ENCODE assay signal across 1 cellular context in the genomic region with DNA sequence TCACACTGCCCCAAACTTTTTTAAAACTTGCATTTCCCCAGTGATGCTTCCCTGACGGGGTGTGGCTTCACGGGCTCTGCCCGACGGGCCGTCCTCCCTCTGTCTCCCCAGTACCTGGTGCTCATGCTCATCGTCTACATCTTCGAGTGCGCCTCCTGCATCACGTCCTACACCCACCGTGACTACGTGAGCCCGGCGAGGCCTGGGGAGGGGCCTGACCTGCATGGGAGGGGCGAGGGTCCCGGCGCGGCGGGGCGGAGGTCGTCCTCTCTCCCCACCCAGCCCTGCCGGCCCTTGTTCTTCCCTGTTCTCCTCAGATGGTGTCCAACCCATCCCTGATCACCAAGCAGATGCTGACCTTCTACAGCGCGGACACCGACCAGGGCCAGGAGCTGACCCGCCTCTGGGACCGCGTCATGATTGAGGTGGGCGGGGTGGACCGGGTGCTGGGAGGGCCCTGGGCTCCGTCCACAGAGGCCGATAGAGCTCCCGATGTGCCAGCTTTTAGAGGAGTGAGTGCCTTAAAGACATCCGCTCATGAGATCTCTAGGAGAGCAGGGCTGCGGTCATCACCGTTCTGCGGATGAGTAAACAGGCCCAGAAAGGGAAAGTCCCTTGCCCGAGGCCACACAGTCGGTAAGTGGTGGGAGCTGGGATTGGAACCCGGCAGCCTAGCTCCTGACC.
TF ChIP-seq lines count a peak whose summit lies in the region.

No MANE protein-coding gene starts in this region.

TF ChIP-seq in HEK293, 187 proteins besides CTCF, POLR2A, EP300 and RAD21 (continued from another document and continues in another):
- TF ChIP-seq, protein P1, sequence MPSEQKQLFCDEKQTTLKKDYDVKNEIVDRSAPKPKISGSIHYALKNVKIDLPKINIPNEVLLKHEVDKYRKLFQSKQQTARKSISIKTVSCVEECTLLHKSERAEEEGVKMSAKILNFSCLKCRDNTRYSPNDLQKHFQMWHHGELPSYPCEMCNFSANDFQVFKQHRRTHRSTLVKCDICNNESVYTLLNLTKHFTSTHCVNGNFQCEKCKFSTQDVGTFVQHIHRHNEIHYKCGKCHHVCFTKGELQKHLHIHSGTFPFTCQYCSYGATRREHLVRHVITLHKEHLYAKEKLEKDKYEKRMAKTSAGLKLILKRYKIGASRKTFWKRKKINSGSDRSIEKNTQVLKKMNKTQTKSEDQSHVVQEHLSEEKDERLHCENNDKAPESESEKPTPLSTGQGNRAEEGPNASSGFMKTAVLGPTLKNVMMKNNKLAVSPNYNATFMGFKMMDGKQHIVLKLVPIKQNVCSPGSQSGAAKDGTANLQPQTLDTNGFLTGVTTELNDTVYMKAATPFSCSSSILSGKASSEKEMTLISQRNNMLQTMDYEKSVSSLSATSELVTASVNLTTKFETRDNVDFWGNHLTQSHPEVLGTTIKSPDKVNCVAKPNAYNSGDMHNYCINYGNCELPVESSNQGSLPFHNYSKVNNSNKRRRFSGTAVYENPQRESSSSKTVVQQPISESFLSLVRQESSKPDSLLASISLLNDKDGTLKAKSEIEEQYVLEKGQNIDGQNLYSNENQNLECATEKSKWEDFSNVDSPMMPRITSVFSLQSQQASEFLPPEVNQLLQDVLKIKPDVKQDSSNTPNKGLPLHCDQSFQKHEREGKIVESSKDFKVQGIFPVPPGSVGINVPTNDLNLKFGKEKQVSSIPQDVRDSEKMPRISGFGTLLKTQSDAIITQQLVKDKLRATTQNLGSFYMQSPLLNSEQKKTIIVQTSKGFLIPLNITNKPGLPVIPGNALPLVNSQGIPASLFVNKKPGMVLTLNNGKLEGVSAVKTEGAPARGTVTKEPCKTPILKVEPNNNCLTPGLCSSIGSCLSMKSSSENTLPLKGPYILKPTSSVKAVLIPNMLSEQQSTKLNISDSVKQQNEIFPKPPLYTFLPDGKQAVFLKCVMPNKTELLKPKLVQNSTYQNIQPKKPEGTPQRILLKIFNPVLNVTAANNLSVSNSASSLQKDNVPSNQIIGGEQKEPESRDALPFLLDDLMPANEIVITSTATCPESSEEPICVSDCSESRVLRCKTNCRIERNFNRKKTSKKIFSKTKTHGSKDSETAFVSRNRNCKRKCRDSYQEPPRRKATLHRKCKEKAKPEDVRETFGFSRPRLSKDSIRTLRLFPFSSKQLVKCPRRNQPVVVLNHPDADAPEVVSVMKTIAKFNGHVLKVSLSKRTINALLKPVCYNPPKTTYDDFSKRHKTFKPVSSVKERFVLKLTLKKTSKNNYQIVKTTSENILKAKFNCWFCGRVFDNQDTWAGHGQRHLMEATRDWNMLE (tag by site-specific recombination; conservative IDR thresholded peaks at IDR 0.05; ENCODE audit: low read depth): no peak
- TF ChIP-seq, protein P2, sequence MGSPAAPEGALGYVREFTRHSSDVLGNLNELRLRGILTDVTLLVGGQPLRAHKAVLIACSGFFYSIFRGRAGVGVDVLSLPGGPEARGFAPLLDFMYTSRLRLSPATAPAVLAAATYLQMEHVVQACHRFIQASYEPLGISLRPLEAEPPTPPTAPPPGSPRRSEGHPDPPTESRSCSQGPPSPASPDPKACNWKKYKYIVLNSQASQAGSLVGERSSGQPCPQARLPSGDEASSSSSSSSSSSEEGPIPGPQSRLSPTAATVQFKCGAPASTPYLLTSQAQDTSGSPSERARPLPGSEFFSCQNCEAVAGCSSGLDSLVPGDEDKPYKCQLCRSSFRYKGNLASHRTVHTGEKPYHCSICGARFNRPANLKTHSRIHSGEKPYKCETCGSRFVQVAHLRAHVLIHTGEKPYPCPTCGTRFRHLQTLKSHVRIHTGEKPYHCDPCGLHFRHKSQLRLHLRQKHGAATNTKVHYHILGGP (tag by site-specific recombination; IDR thresholded peaks at IDR 0.05): no peak
- TF ChIP-seq ZNF561 (tag by site-specific recombination; IDR thresholded peaks at IDR 0.05; ENCODE audit: borderline replicate concordance): no peak
- no peak for TF ChIP-seq HOXA7 (CRISPR knock-in tag; IDR thresholded peaks at IDR 0.05; ENCODE audit: borderline replicate concordance)
- peak; percentile 17; the same call in 1 of the 2 replicates for TF ChIP-seq KLF1 (tag by site-specific recombination; IDR thresholded peaks at IDR 0.05)
- TF ChIP-seq GLIS2 (tag by site-specific recombination; IDR thresholded peaks at IDR 0.05): 0 out of 2 replicates have a peak, but pooled peaks have one; percentile 43
- no peak for TF ChIP-seq ZNF555 (tag by site-specific recombination; conservative IDR thresholded peaks at IDR 0.05)
- no peak for TF ChIP-seq FEZF1 (tag by site-specific recombination; IDR thresholded peaks at IDR 0.05)
- no peak for TF ChIP-seq ZNF311 (tag by site-specific recombination; IDR thresholded peaks at IDR 0.05; ENCODE audit: borderline replicate concordance)
- TF ChIP-seq ZNF670 (tag by site-specific recombination; IDR thresholded peaks at IDR 0.05; ENCODE audit: low read depth): no peak
- no peak for TF ChIP-seq ZNF211 (tag by site-specific recombination; IDR thresholded peaks at IDR 0.05; ENCODE audit: low read depth)
- TF ChIP-seq, protein P3, sequence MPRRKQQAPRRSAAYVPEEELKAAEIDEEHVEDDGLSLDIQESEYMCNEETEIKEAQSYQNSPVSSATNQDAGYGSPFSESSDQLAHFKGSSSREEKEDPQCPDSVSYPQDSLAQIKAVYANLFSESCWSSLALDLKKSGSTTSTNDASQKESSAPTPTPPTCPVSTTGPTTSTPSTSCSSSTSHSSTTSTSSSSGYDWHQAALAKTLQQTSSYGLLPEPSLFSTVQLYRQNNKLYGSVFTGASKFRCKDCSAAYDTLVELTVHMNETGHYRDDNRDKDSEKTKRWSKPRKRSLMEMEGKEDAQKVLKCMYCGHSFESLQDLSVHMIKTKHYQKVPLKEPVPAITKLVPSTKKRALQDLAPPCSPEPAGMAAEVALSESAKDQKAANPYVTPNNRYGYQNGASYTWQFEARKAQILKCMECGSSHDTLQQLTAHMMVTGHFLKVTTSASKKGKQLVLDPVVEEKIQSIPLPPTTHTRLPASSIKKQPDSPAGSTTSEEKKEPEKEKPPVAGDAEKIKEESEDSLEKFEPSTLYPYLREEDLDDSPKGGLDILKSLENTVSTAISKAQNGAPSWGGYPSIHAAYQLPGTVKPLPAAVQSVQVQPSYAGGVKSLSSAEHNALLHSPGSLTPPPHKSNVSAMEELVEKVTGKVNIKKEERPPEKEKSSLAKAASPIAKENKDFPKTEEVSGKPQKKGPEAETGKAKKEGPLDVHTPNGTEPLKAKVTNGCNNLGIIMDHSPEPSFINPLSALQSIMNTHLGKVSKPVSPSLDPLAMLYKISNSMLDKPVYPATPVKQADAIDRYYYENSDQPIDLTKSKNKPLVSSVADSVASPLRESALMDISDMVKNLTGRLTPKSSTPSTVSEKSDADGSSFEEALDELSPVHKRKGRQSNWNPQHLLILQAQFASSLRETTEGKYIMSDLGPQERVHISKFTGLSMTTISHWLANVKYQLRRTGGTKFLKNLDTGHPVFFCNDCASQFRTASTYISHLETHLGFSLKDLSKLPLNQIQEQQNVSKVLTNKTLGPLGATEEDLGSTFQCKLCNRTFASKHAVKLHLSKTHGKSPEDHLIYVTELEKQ (tag by site-specific recombination; IDR thresholded peaks at IDR 0.05; ENCODE audit: borderline replicate concordance): no peak
- TF ChIP-seq ZNF549 (tag by site-specific recombination; IDR thresholded peaks at IDR 0.05): no peak
- 0 out of 2 replicates have a peak, but pooled peaks have one; percentile 39 for TF ChIP-seq ZEB2 (tag by site-specific recombination; IDR thresholded peaks at IDR 0.05)
- TF ChIP-seq ZNF629 (tag by site-specific recombination; IDR thresholded peaks at IDR 0.05): peak; percentile 62
- TF ChIP-seq ZNF792 (tag by site-specific recombination; IDR thresholded peaks at IDR 0.05): no peak
- no peak for TF ChIP-seq ZNF514 (tag by site-specific recombination; IDR thresholded peaks at IDR 0.05)
- no peak for TF ChIP-seq ZNF660 (tag by site-specific recombination; IDR thresholded peaks at IDR 0.05)
- TF ChIP-seq ZNF10 (tag by site-specific recombination; IDR thresholded peaks at IDR 0.05): peak; percentile 21; the same call in 1 of the 2 replicates
- no peak for TF ChIP-seq ZNF626 (tag by site-specific recombination; IDR thresholded peaks at IDR 0.05)
- TF ChIP-seq GLI4 (tag by site-specific recombination; IDR thresholded peaks at IDR 0.05): no peak
- no peak for TF ChIP-seq ZNF221 (tag by site-specific recombination; IDR thresholded peaks at IDR 0.05; ENCODE audit: borderline replicate concordance)
- peak; percentile 44 for TF ChIP-seq ZFHX2 (tag by site-specific recombination; conservative IDR thresholded peaks at IDR 0.05)
- TF ChIP-seq SCRT2 (tag by site-specific recombination; IDR thresholded peaks at IDR 0.05): no peak
- no peak for TF ChIP-seq ZNF433 (tag by site-specific recombination; IDR thresholded peaks at IDR 0.05; ENCODE audit: low read depth)
- TF ChIP-seq ZNF830 (tag by site-specific recombination; IDR thresholded peaks at IDR 0.05; ENCODE audit: low read depth): no peak
- TF ChIP-seq ZNF157 (tag by site-specific recombination; IDR thresholded peaks at IDR 0.05): no peak
- TF ChIP-seq ZNF521 (tag by site-specific recombination; IDR thresholded peaks at IDR 0.05): no peak
- TF ChIP-seq ZNF785 (tag by site-specific recombination; IDR thresholded peaks at IDR 0.05): no peak
- no peak for TF ChIP-seq ZNF416 (tag by site-specific recombination; IDR thresholded peaks at IDR 0.05)
- no peak for TF ChIP-seq ZNF391 (tag by site-specific recombination; IDR thresholded peaks at IDR 0.05; ENCODE audit: borderline replicate concordance, low read depth)
- TF ChIP-seq, protein P4, sequence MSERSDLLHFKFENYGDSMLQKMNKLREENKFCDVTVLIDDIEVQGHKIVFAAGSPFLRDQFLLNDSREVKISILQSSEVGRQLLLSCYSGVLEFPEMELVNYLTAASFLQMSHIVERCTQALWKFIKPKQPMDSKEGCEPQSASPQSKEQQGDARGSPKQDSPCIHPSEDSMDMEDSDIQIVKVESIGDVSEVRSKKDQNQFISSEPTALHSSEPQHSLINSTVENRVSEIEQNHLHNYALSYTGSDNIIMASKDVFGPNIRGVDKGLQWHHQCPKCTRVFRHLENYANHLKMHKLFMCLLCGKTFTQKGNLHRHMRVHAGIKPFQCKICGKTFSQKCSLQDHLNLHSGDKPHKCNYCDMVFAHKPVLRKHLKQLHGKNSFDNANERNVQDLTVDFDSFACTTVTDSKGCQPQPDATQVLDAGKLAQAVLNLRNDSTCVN (tag by site-specific recombination; optimal IDR thresholded peaks at IDR 0.05): peak; percentile 21
- no peak for TF ChIP-seq MYNN (tag by site-specific recombination; IDR thresholded peaks at IDR 0.05; ENCODE audit: borderline replicate concordance)
- no peak for TF ChIP-seq ZNF560 (tag by site-specific recombination; IDR thresholded peaks at IDR 0.05; ENCODE audit: borderline replicate concordance)
- no peak for TF ChIP-seq OSR2 (tag by site-specific recombination; IDR thresholded peaks at IDR 0.05)
- TF ChIP-seq WT1 (tag by site-specific recombination; IDR thresholded peaks at IDR 0.05): no peak; the same call in 1 of the 2 replicates
- no peak for TF ChIP-seq ZFP3 (tag by site-specific recombination; IDR thresholded peaks at IDR 0.05; ENCODE audit: low read depth)
- TF ChIP-seq, protein P5, sequence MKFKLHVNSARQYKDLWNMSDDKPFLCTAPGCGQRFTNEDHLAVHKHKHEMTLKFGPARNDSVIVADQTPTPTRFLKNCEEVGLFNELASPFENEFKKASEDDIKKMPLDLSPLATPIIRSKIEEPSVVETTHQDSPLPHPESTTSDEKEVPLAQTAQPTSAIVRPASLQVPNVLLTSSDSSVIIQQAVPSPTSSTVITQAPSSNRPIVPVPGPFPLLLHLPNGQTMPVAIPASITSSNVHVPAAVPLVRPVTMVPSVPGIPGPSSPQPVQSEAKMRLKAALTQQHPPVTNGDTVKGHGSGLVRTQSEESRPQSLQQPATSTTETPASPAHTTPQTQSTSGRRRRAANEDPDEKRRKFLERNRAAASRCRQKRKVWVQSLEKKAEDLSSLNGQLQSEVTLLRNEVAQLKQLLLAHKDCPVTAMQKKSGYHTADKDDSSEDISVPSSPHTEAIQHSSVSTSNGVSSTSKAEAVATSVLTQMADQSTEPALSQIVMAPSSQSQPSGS (tag by site-specific recombination; IDR thresholded peaks at IDR 0.05; ENCODE audit: low read depth): no peak
- no peak; the same call in 1 of the 2 replicates for TF ChIP-seq ZNF777 (tag by site-specific recombination; IDR thresholded peaks at IDR 0.05; ENCODE audit: borderline replicate concordance)
- TF ChIP-seq SALL2 (tag by site-specific recombination; IDR thresholded peaks at IDR 0.05; ENCODE audit: borderline replicate concordance): no peak
- TF ChIP-seq TCF7L2 (IDR thresholded peaks at IDR 0.05; ENCODE audit: borderline replicate concordance, low read depth, low read length): no peak
- TF ChIP-seq, protein P6, sequence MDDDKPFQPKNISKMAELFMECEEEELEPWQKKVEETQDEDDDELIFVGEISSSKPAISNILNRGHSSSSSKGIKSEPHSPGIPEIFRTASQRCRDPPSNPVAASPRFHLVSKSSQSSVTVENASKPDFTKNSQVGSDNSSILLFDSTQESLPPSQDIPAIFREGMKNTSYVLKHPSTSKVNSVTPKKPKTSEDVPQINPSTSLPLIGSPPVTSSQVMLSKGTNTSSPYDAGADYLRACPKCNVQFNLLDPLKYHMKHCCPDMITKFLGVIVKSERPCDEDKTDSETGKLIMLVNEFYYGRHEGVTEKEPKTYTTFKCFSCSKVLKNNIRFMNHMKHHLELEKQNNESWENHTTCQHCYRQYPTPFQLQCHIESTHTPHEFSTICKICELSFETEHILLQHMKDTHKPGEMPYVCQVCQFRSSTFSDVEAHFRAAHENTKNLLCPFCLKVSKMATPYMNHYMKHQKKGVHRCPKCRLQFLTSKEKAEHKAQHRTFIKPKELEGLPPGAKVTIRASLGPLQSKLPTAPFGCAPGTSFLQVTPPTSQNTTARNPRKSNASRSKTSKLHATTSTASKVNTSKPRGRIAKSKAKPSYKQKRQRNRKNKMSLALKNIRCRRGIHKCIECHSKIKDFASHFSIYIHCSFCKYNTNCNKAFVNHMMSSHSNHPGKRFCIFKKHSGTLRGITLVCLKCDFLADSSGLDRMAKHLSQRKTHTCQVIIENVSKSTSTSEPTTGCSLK (tag by site-specific recombination; IDR thresholded peaks at IDR 0.05): no peak
- TF ChIP-seq BCL11B (tag by site-specific recombination; IDR thresholded peaks at IDR 0.05; ENCODE audit: low read depth): no peak
- TF ChIP-seq ZNF837 (tag by site-specific recombination; IDR thresholded peaks at IDR 0.05): no peak
- TF ChIP-seq ZNF354C (tag by site-specific recombination; IDR thresholded peaks at IDR 0.05; ENCODE audit: borderline replicate concordance, low read depth): no peak
- TF ChIP-seq, protein P7, sequence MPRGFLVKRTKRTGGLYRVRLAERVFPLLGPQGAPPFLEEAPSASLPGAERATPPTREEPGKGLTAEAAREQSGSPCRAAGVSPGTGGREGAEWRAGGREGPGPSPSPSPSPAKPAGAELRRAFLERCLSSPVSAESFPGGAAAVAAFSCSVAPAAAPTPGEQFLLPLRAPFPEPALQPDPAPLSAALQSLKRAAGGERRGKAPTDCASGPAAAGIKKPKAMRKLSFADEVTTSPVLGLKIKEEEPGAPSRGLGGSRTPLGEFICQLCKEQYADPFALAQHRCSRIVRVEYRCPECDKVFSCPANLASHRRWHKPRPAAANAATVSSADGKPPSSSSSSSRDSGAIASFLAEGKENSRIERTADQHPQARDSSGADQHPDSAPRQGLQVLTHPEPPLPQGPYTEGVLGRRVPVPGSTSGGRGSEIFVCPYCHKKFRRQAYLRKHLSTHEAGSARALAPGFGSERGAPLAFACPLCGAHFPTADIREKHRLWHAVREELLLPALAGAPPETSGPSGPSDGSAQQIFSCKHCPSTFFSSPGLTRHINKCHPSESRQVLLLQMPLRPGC (tag by site-specific recombination; IDR thresholded peaks at IDR 0.05): no peak
- peak; percentile 36; the same call in 1 of the 2 replicates for TF ChIP-seq ZNF600 (tag by site-specific recombination; IDR thresholded peaks at IDR 0.05)
- 0 out of 2 replicates have a peak, but pooled peaks have one; percentile 31 for TF ChIP-seq ZNF768 (tag by site-specific recombination; IDR thresholded peaks at IDR 0.05)
- TF ChIP-seq ZBTB48 (tag by site-specific recombination; IDR thresholded peaks at IDR 0.05): no peak
